ENCODE assay signal across 22 cellular contexts in the genomic region with DNA sequence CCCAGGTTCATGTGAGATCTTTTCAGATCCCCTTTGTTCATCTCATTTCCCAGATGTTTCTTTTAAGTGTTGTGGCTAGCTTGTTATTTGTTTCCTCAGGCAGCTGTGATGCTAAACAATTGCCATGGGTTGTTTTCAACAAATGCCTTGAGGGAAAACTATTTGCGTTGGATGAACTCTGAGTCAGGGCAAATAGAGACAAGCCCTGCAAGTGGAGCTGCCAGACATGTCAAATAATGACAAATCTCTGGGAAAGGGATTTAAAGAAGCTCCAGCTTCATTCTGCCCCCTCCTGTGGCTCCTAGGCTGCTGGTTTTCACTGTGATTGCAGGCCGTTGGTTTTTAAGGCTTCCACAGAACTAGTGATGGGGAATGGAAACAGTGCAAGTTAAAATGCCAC.
"Had no signal": no experiment of that assay in that cellular context is flagged by ENCODE, and none has a peak within 500 bp of the region (broad histone marks: within the 10 kb centered on the region; RNA-seq: fewer than 3 reads in every experiment).

No MANE protein-coding gene starts in this region.

- H3K4me1 ChIP-seq: esophagus squamous epithelium, psoas muscle, spleen, testis, tibial nerve, upper lobe of right lung had no signal

- DNase-seq: effector CD4-positive, alpha-beta T cell; esophagus squamous epithelium; foreskin fibroblast; head of caudate nucleus; kidney glomerular epithelial cell; mucosa of descending colon; naive thymus-derived CD8-positive, alpha-beta T cell; psoas muscle; retina; spleen; stimulated activated CD4-positive, alpha-beta T cell treated with anti-CD3 and anti-CD28 coated beads, Interleukin-15, amount 100 ng/mL, for 24 hours; stimulated activated CD4-positive, alpha-beta T cell treated with anti-CD3 and anti-CD28 coated beads, Interleukin-1b, Interleukin-23, amount 100 ng/mL, for 48 hours; stimulated activated CD4-positive, alpha-beta T cell treated with anti-CD3 and anti-CD28 coated beads, Interleukin-4, amount 100 ng/mL, for 4 hours; stimulated activated naive B cell treated with anti-CD40 and anti-IgM and Interleukin-4, amounts not matched to agents 10 μg/mL and 1 μg/mL and 100 μg/mL, for 72 hours; stimulated activated naive CD8-positive, alpha-beta T cell treated with anti-CD3 and anti-CD28 coated beads, Interleukin-15, amount 100 ng/mL, for 72 hours; testis; upper lobe of right lung had no signal

- H3K27ac ChIP-seq: coronary artery, esophagus squamous epithelium, hepatocyte, neutrophil, psoas muscle, spleen, testis, tibial nerve, upper lobe of right lung had no signal

- H2AFZ ChIP-seq: hepatocyte had no signal

- H3K36me3 ChIP-seq: esophagus squamous epithelium, neutrophil, spleen, tibial nerve, upper lobe of right lung had no signal

- H3K4me3 ChIP-seq: coronary artery, esophagus squamous epithelium, hepatocyte, mucosa of descending colon, psoas muscle, spleen, testis, tibial nerve, upper lobe of right lung had no signal

- H3K9me3 ChIP-seq: esophagus squamous epithelium, mucosa of descending colon, neutrophil, psoas muscle, testis, upper lobe of right lung had no signal

- H3K4me2 ChIP-seq: hepatocyte had no signal

- H3K27me3 ChIP-seq: esophagus squamous epithelium, hepatocyte, neutrophil, spleen, testis, tibial nerve, upper lobe of right lung had no signal

- ATAC-seq: mucosa of descending colon; naive thymus-derived CD8-positive, alpha-beta T cell; psoas muscle; sciatic nerve; stimulated activated naive B cell treated with anti-CD40 and anti-IgM and Interleukin-4, amounts not matched to agents 10 μg/mL and 1 μg/mL and 100 μg/mL, for 72 hours; stimulated activated naive CD8-positive, alpha-beta T cell treated with anti-CD3 and anti-CD28 coated beads, Interleukin-15, amount 100 ng/mL, for 72 hours; upper lobe of right lung had no signal

- H3K79me2 ChIP-seq: hepatocyte had no signal
